In genomic region chr7:30630986-30631385, GRCh38 we compare ENCODE assay signal across 20 cellular contexts. TPM values are rescaled to one million over a fixed set of nuclear protein-coding genes. Genes with fewer than 3 reads are reported as not detected.
DNase-seq lines count a peak whose midpoint lies in the region; ATAC-seq and TF ChIP-seq lines count a peak whose summit lies in the region.
"Had no signal": no experiment of that assay in that cellular context is flagged by ENCODE, and none has a peak within 500 bp of the region (broad histone marks: within the 10 kb centered on the region; RNA-seq: fewer than 3 reads in every experiment).

No MANE protein-coding gene starts in this region.

- intact Hi-C loops in OCI-LY7 (cut with micrococcal nuclease; ENCODE audit: unreplicated experiment): loop anchor here (1.0 to 10.0 kb wide), 2 partner anchors 35 to 114 kb away; no protein-coding TSS in a partner anchor

- H3K9me2 ChIP-seq in OCI-LY7 (ENCODE audit: insufficient read depth, low read length): no peaks in the 10 kb centered on the region

- CTCF ChIA-PET in OCI-LY7 (lab: Charles Lee; ENCODE audit: unreplicated experiment): no interaction called here

- 0 out of 2 replicates have a peak overlapping the region, but pooled peaks have one; percentile 1 for H3K4me2 ChIP-seq in OCI-LY7 (ENCODE audit: low read length)

- BruUV-seq in OCI-LY7 (replicated peaks; lab: Mats Ljungman, UMichigan): no TSS peak

- no peak overlapping the region for H2AFZ ChIP-seq in OCI-LY7 (ENCODE audit: low read length)

- peaks cover 17% of the 10 kb centered on the region for H3K4me1 ChIP-seq in OCI-LY7 (ENCODE audit: insufficient read depth, low read length, poor library complexity, severe bottlenecking)
- H3K4me1 ChIP-seq: ascending aorta had no signal

- 0 out of 2 replicates have a peak, but pooled peaks cover 3% of the 10 kb centered on the region for H4K20me1 ChIP-seq in OCI-LY7 (ENCODE audit: insufficient read depth, low read length)

- DNase-seq in OCI-LY7 (ENCODE audit: low spot score) (peak; percentile 51), iPS-NIHi11 (ENCODE audit: low spot score) (no peak), NCI-H446 treated with DMSO at 0.1 percent for 48 hours (lab: John Stamatoyannopoulos, UW) (no peak)
- DNase-seq: activated CD4-positive, alpha-beta T cell treated with anti-CD3 and anti-CD28 coated beads for 36 hours; DND-41; HFFc6; Kasumi-1; left ventricle myocardium superior; mucosa of descending colon; stimulated activated CD4-positive, alpha-beta T cell treated with anti-CD3 and anti-CD28 coated beads, Interleukin-12 subunit alpha, Interleukin-12 subunit beta, amount 100 ng/mL, for 4 hours had no signal

- peaks cover 4% of the 10 kb centered on the region; the same call in 1 of the 2 replicates for H3K9me3 ChIP-seq in OCI-LY7 (ENCODE audit: low read length)
- H3K9me3 ChIP-seq: ascending aorta, mucosa of descending colon, thoracic aorta had no signal

- POLR2A ChIA-PET in OCI-LY7 (lab: Charles Lee): interaction anchor here (1.0 to 1.8 kb wide), 2 partner anchors 11 to 17 kb away, joined by 5 to 7 read pairs; no protein-coding TSS in a partner anchor

- peak overlapping the region; percentile 60 for H3K27ac ChIP-seq in OCI-LY7 (ENCODE audit: low read depth, low read length, poor library complexity, severe bottlenecking)
- H3K27ac ChIP-seq: ascending aorta, thoracic aorta had no signal

- peaks cover 5% of the 10 kb centered on the region; the same call in 1 of the 2 replicates for H3K79me2 ChIP-seq in OCI-LY7 (ENCODE audit: insufficient read depth, low read depth, low read length)

- ATAC-seq in GM18861 (IDR thresholded peaks at IDR 0.05; ENCODE audit: unreplicated experiment) (peak; percentile 51), GM21360 (IDR thresholded peaks at IDR 0.05; ENCODE audit: unreplicated experiment) (peak; percentile 55), HG02852 (IDR thresholded peaks at IDR 0.05; ENCODE audit: unreplicated experiment) (peak; percentile 77)
- ATAC-seq in activated CD4-positive, CD25-positive, alpha-beta regulatory T cell treated with anti-CD3 and anti-CD28 coated beads, Interleukin-2, amount 50 U/mL, for 24 hours: no peak
- ATAC-seq: activated CD4-positive, alpha-beta T cell treated with anti-CD3 and anti-CD28 coated beads for 36 hours; left ventricle myocardium superior; mucosa of descending colon; SK-N-SH treated with all-trans-retinoic acid at 6 μM for 48 hours had no signal

- TF ChIP-seq CTCF in OCI-LY7 (conservative IDR thresholded peaks at IDR 0.05; ENCODE audit: low read length): no peak

- H3K4me3 ChIP-seq in OCI-LY7 (ENCODE audit: low read depth, low read length, poor library complexity, severe bottlenecking): no peak overlapping the region
- H3K4me3 ChIP-seq: ascending aorta, mucosa of descending colon, thoracic aorta had no signal

- H3K36me3 ChIP-seq in OCI-LY7 (ENCODE audit: insufficient read depth, low read length): peaks cover 100% of the 10 kb centered on the region

RNA-seq across cellular contexts. Expression of gene GARS1, which starts 36.3 kb away (rescaled TPM):
- 161 and 178 TPM in 2 replicates for total RNA-seq in OCI-LY7 (2014; rRNA removed; shearing (Covaris generic))
- total RNA-seq in OCI-LY7 (2022): 355 and 375 TPM in 2 replicates

RNA-seq across cellular contexts. Expression of gene CRHR2, which starts 51.3 kb away (rescaled TPM):
- not detected in 2 replicates for total RNA-seq in OCI-LY7 (2014; rRNA removed; shearing (Covaris generic))
- total RNA-seq in OCI-LY7 (2022): not detected in 2 replicates
- total RNA-seq: activated CD4-positive, alpha-beta T cell treated with anti-CD3 and anti-CD28 coated beads for 36 hours; chondrocyte; HFFc6; HT1080; mucosa of descending colon; renal cortical epithelial cell had no signal

Comparison
In these comparisons a context has a peak if more than half of its experiments do, and no peak if none do; other contexts are left out.
1. ATAC-seq: peak in GM18861 (single experiment), GM21360 (single experiment) and HG02852 (single experiment); none in activated CD4-positive, CD25-positive, alpha-beta regulatory T cell treated with anti-CD3 and anti-CD28 coated beads, Interleukin-2, amount 50 U/mL, for 24 hours (0 of 2).